In genomic region chr16:81278526-81278925, GRCh38 we compare ENCODE assay signal across 32 cellular contexts. TPM values are rescaled to one million over a fixed set of nuclear protein-coding genes. Genes with fewer than 3 reads are reported as not detected.
"Had no signal": no experiment of that assay in that cellular context is flagged by ENCODE, and none has a peak within 500 bp of the region (broad histone marks: within the 10 kb centered on the region; RNA-seq: fewer than 3 reads in every experiment).

No MANE protein-coding gene starts in this region.

- DNase-seq: activated CD4-positive, alpha-beta memory T cell treated with anti-CD3 and anti-CD28 coated beads for 36 hours; activated CD4-positive, alpha-beta T cell treated with anti-CD3 and anti-CD28 coated beads, Interleukin-2, amount 10 ng/mL, durations not matched to agents 24 days and 14 days; activated CD4-positive, CD25-positive, alpha-beta regulatory T cell treated with anti-CD3 and anti-CD28 coated beads, Interleukin-2, amount 50 U/mL, for 72 hours; activated CD8-positive, alpha-beta memory T cell treated with anti-CD3 and anti-CD28 coated beads, Interleukin-2, amount 50 U/mL, for 4 hours; activated gamma-delta T cell; activated naive CD4-positive, alpha-beta T cell treated with anti-CD3 and anti-CD28 coated beads, Interleukin-2, amount 10 ng/mL, durations not matched to agents 7 days and 5 days; activated naive CD8-positive, alpha-beta T cell treated with anti-CD3 and anti-CD28 coated beads, Interleukin-2, amount 10 ng/mL, durations not matched to agents 7 days and 5 days; activated T-cell treated with anti-CD3 and anti-CD28 coated beads, Interleukin-2, amount 50 U/mL, for 1 hour; cerebellar nuclear complex; dorsolateral prefrontal cortex; effector memory CD4-positive, alpha-beta T cell; foreskin keratinocyte; heart left ventricle; midbrain; naive thymus-derived CD4-positive, alpha-beta T cell; ovary; retina; stimulated activated CD4-positive, alpha-beta T cell treated with anti-CD3 and anti-CD28 coated beads, Interleukin-1b, Interleukin-23, amount 100 ng/mL, for 48 hours; stimulated activated CD4-positive, alpha-beta T cell treated with anti-CD3 and anti-CD28 coated beads, Interleukin-4, amount 100 ng/mL, for 4 hours; stimulated activated CD8-positive, alpha-beta memory T cell treated with anti-CD3 and anti-CD28 coated beads, Interleukin-4, amount 100 ng/mL, for 48 hours; T-helper 17 cell; T1000 had no signal

- H3K36me3 ChIP-seq: ascending aorta, cardiac muscle cell, heart left ventricle, ovary, prostate gland, thoracic aorta had no signal

- H3K27me3 ChIP-seq: ascending aorta, cardiac muscle cell, dorsolateral prefrontal cortex, foreskin keratinocyte, heart left ventricle, ovary had no signal

- H3K4me3 ChIP-seq: ascending aorta, cardiac muscle cell, coronary artery, dorsolateral prefrontal cortex, heart left ventricle, ovary, prostate gland, skin epidermis, thoracic aorta had no signal

- H3K27ac ChIP-seq: ascending aorta, cardiac muscle cell, coronary artery, foreskin keratinocyte, heart left ventricle, ovary, thoracic aorta had no signal

- H3K9me3 ChIP-seq: ascending aorta, heart left ventricle, ovary, prostate gland, thoracic aorta had no signal

- H3K4me1 ChIP-seq: ascending aorta, heart left ventricle, prostate gland had no signal

- ATAC-seq: foreskin keratinocyte; heart left ventricle; naive thymus-derived CD4-positive, alpha-beta T cell; sciatic nerve; stimulated activated memory B cell treated with anti-CD40 and anti-IgM and Interleukin-4, amounts not matched to agents 10 μg/mL and 1 μg/mL and 100 μg/mL, for 72 hours; T-helper 17 cell had no signal

RNA-seq across cellular contexts. Expression of gene BCO1, which starts 40.0 kb away (rescaled TPM):
- total RNA-seq: activated CD4-positive, alpha-beta memory T cell treated with anti-CD3 and anti-CD28 coated beads for 36 hours; activated CD4-positive, alpha-beta T cell treated with anti-CD3 and anti-CD28 coated beads, Interleukin-2, amount 10 ng/mL, durations not matched to agents 24 days and 14 days; activated CD8-positive, alpha-beta memory T cell treated with anti-CD3 and anti-CD28 coated beads for 36 hours; activated naive CD8-positive, alpha-beta T cell treated with anti-CD3 and anti-CD28 coated beads, Interleukin-2, amount 10 ng/mL, durations not matched to agents 7 days and 5 days; ascending aorta; cardiac muscle cell; foreskin keratinocyte; naive thymus-derived CD4-positive, alpha-beta T cell; sciatic nerve; T-helper 17 cell; thoracic aorta had no signal
- polyA plus RNA-seq: cardiac muscle cell; foreskin keratinocyte; heart left ventricle; naive thymus-derived CD4-positive, alpha-beta T cell; neural cell had no signal
